Comparison of ENCODE assay signal across 9 cellular contexts in genomic region chr22:19760652-19761002, GRCh38. TPM values are rescaled to one million over a fixed set of nuclear protein-coding genes. Genes with fewer than 3 reads are reported as not detected.
DNase-seq lines count a peak whose midpoint lies in the region; TF ChIP-seq lines count a peak whose summit lies in the region.
"Had no signal": no experiment of that assay in that cellular context is flagged by ENCODE, and none has a peak within 500 bp of the region (broad histone marks: within the 10 kb centered on the region; RNA-seq: fewer than 3 reads in every experiment).

TSS of gene TBX1 (plus strand) at chr22:19760778. CDS start at chr22:19760844, 66 bp downstream.

- H3K9me3 ChIP-seq in HEK293 (ENCODE audit: control insufficient read depth, insufficient read depth, low read depth, low read length) = no peaks in the 10 kb centered on the region

- H3K27ac Mint-ChIP-seq in brain (peak within 1 kb of the TSS in 4 of 5 experiments; percentile 30 to 84 (median 55)), nephron (no peak within 1 kb of the TSS)

- CTCF ChIA-PET in HEK293 (lab: Yijun Ruan, JAX) = no interaction called here

- TF ChIP-seq CTCF in HEK293 (tag by site-specific recombination; IDR thresholded peaks at IDR 0.05) (no peak), brain (conservative IDR thresholded peaks at IDR 0.05) (no peak), nephron (IDR thresholded peaks at IDR 0.05; ENCODE audit: unreplicated experiment in 3 of 3) (no peak)

- no peaks in the 10 kb centered on the region for H3K4me1 ChIP-seq in HEK293 (ENCODE audit: control insufficient read depth, insufficient read depth, low read length)

- peak within 1 kb of the TSS; percentile 42 for H3K4me3 ChIP-seq in HEK293 (ENCODE audit: low read depth, low read length)

- peak within 1 kb of the TSS; percentile 83 for H3K27ac ChIP-seq in HEK293 (ENCODE audit: extremely low read depth, low read depth, low read length)

- H3K4me3 Mint-ChIP-seq in brain = peak within 1 kb of the TSS; percentile 81 to 91 (median 86)
- H3K4me3 Mint-ChIP-seq in nephron = peak within 1 kb of the TSS; percentile 83 to 90 (median 83)

- H3K36me3 Mint-ChIP-seq in brain (peaks cover 3% of the 10 kb centered on the region), nephron (ENCODE audit: low read depth) (no peaks in the 10 kb centered on the region)

- H3K9me3 Mint-ChIP-seq in brain (peaks cover 0 to 7% (median 3%) of the 10 kb centered on the region in 5 experiments), nephron (no peaks in the 10 kb centered on the region)

- peaks cover 36% of the 10 kb centered on the region for H3K4me1 Mint-ChIP-seq in brain
- peaks cover 27% of the 10 kb centered on the region for H3K4me1 Mint-ChIP-seq in nephron

- POLR2A ChIA-PET in HEK293 (lab: Yijun Ruan, JAX) = interaction anchor here (1.1 kb wide), 1 partner anchor 94 kb away, joined by 3 read pairs; the partner anchor contains the start of genes GNB1L and RTL10

- peak; percentile 58 for DNase-seq in AG20443 (ENCODE audit: low spot score)
- DNase-seq in HuH-7.5 (ENCODE audit: low spot score) = no peak
- DNase-seq in T1000 (lab: John Stamatoyannopoulos, UW) = no peak
- DNase-seq in activated effector memory CD4-positive, alpha-beta T cell treated with Interleukin-2 at 50 U/mL for 16 hours = no peak
- no peak for DNase-seq in NCI-H2029 (lab: John Stamatoyannopoulos, UW)
- DNase-seq: left colon had no signal

- H3K27me3 Mint-ChIP-seq in brain (peaks cover 93% of the 10 kb centered on the region), nephron (ENCODE audit: low read depth) (peaks cover 92% of the 10 kb centered on the region)

- H3K36me3 ChIP-seq in HEK293 (ENCODE audit: control insufficient read depth in 2 of 2, insufficient read depth in 1 of 2, low read length in 2 of 2) = peaks cover 0 to 36% of the 10 kb centered on the region in 2 experiments; a peak in 1 of 3 replicates

TF ChIP-seq in HEK293, 187 proteins besides CTCF, POLR2A, EP300 and RAD21:
- TF ChIP-seq ZNF658 (tag by site-specific recombination; IDR thresholded peaks at IDR 0.05) (no peak), ZNF2 (tag by site-specific recombination; IDR thresholded peaks at IDR 0.05) (no peak), ZBTB20 (tag by site-specific recombination; IDR thresholded peaks at IDR 0.05) (no peak), ZNF530 (tag by site-specific recombination; IDR thresholded peaks at IDR 0.05; ENCODE audit: low read depth) (no peak), ZNF292 (tag by site-specific recombination; IDR thresholded peaks at IDR 0.05; ENCODE audit: borderline replicate concordance, low read depth) (no peak), ZFHX2 (tag by site-specific recombination; conservative IDR thresholded peaks at IDR 0.05) (no peak)
- TF ChIP-seq, protein P1, sequence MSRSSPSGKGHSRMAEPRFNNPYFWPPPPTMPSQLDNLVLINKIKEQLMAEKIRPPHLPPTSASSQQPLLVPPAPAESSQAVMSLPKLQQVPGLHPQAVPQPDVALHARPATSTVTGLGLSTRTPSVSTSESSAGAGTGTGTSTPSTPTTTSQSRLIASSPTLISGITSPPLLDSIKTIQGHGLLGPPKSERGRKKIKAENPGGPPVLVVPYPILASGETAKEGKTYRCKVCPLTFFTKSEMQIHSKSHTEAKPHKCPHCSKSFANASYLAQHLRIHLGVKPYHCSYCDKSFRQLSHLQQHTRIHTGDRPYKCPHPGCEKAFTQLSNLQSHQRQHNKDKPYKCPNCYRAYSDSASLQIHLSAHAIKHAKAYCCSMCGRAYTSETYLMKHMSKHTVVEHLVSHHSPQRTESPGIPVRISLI (tag by site-specific recombination; IDR thresholded peaks at IDR 0.05) = no peak

RNA-seq across cellular contexts. Expression of gene TBX1, which starts in this region (rescaled TPM):
- polyA plus RNA-seq in brain (ENCODE audit: insufficient read depth, low read depth, low replicate concordance) = 0.53 TPM

Comparison
In these comparisons a context has a peak if more than half of its experiments do, and no peak if none do; other contexts are left out.
1. H3K27ac Mint-ChIP-seq: peak in brain (4 of 5); none in nephron (0 of 3).